1 cellular context compared by ENCODE assay signal in genomic region chr1:85748120-85748519, GRCh38.
TF ChIP-seq lines count a peak whose summit lies in the region.

No MANE protein-coding gene starts in this region.

TF ChIP-seq in K562, 482 proteins besides CTCF, POLR2A, EP300 and RAD21:
- TF ChIP-seq ZFP1 (CRISPR knock-in tag; IDR thresholded peaks at IDR 0.05) (peak; percentile 82), SRSF1 (IDR thresholded peaks at IDR 0.05; ENCODE audit: low read depth, low read length) (no peak)
